ENCODE assay signal across 8 cellular contexts in genomic region chr3:42871-43744, GRCh38.
DNase-seq lines count a peak whose midpoint lies in the region; ATAC-seq, FAIRE-seq and TF ChIP-seq lines count a peak whose summit lies in the region.
"Not testable (repeated sequence)": the region's sequence is repeated elsewhere in the genome, so short reads cannot be mapped to it uniquely, and the experiment has no call there.

No MANE protein-coding gene starts in this region.

- H3K27ac Mint-ChIP-seq in GM23338; astrocyte (ENCODE audit: unreplicated experiment); nephron progenitor cell: not testable (repeated sequence)

- not testable (repeated sequence) for H3K4me1 ChIP-seq in GM23338 (ENCODE audit: insufficient read depth); Loucy (ENCODE audit: insufficient read depth, low read length, poor library complexity, severe bottlenecking); astrocyte (ENCODE audit: insufficient read depth, low read length); gastroesophageal sphincter

- 36 to 45% methylated on average over 9 of the region's 9 CpGs for WGBS in gastroesophageal sphincter (ENCODE audit: low coverage in 1 of 2), 2 donors

- TF ChIP-seq CTCF in GM12872 (IDR thresholded peaks at IDR 0.05; ENCODE audit: insufficient read depth, low read depth, low read length) = 0 out of 3 replicates have a peak, but pooled peaks have one; percentile 27
- TF ChIP-seq CTCF in GM23338 (conservative IDR thresholded peaks at IDR 0.05; ENCODE audit: low read depth in 2 of 2) = peak; percentile 60 to 63
- TF ChIP-seq CTCF in Loucy (conservative IDR thresholded peaks at IDR 0.05; ENCODE audit: low read length) = peak; percentile 51
- TF ChIP-seq CTCF in astrocyte (IDR thresholded peaks at IDR 0.05; ENCODE audit: insufficient read depth, low read depth, low read length) = peak; percentile 29
- TF ChIP-seq CTCF in gastroesophageal sphincter (IDR thresholded peaks at IDR 0.05) = peak in 3 of 4 experiments; percentile 19 to 50 (median 49)
- TF ChIP-seq CTCF in nephron progenitor cell (IDR thresholded peaks at IDR 0.05) = peak; percentile 40

- not testable (repeated sequence) for H4K20me1 ChIP-seq in GM23338 (replicated peaks; ENCODE audit: insufficient read depth); Loucy (ENCODE audit: insufficient read depth, low read length, poor library complexity, severe bottlenecking); astrocyte (ENCODE audit: insufficient read depth, low read length)

- not testable (repeated sequence) for H3K4me1 Mint-ChIP-seq in GM23338; astrocyte (ENCODE audit: low read depth, unreplicated experiment); nephron progenitor cell

- not testable (repeated sequence) for H3K9ac ChIP-seq in Loucy (ENCODE audit: low read depth, low read length, poor library complexity, severe bottlenecking); astrocyte (ENCODE audit: low read length)

- not testable (repeated sequence) for TF ChIP-seq EP300 in gastroesophageal sphincter (IDR thresholded peaks at IDR 0.05)

- H3K27me3 Mint-ChIP-seq in GM23338 (ENCODE audit: insufficient read depth, low read depth, poor library complexity); astrocyte (ENCODE audit: low read depth, unreplicated experiment); nephron progenitor cell (ENCODE audit: low read depth, poor library complexity): not testable (repeated sequence)

- TF ChIP-seq POLR2A in gastroesophageal sphincter (IDR thresholded peaks at IDR 0.05) = not testable (repeated sequence)

- H3K4me3 Mint-ChIP-seq in GM23338; astrocyte (ENCODE audit: unreplicated experiment); nephron progenitor cell: not testable (repeated sequence)

- not testable (repeated sequence) for H3K4me3 ChIP-seq in GM23338; Loucy (ENCODE audit: low read length, poor library complexity, severe bottlenecking); astrocyte (ENCODE audit: insufficient read depth, low read depth, low read length); gastroesophageal sphincter

- H3K9me2 ChIP-seq in GM23338 (ENCODE audit: insufficient read depth); Loucy (replicated peaks; ENCODE audit: low read depth, low read length): not testable (repeated sequence)

- H3K27ac ChIP-seq in GM23338 (ENCODE audit: low read depth); astrocyte (ENCODE audit: low read depth, low read length); gastroesophageal sphincter: not testable (repeated sequence)

- not testable (repeated sequence) for H3K27me3 ChIP-seq in GM23338 (ENCODE audit: insufficient read depth); Loucy (ENCODE audit: insufficient read depth, low read length, poor library complexity, severe bottlenecking); astrocyte (ENCODE audit: insufficient read depth, low read length)
- peaks cover 22% of the 10 kb centered on the region for H3K27me3 ChIP-seq in gastroesophageal sphincter

- FAIRE-seq in A204.1 (lab: Jason Lieb, UNC) = peak; percentile 97
- not testable (repeated sequence) for FAIRE-seq in astrocyte (lab: Jason Lieb, UNC)

- ATAC-seq in GM23338, gastroesophageal sphincter: not testable (repeated sequence)

- DNase-seq in GM23338 (ENCODE audit: low spot score) (peak; percentile 28), NCI-H748 (lab: John Stamatoyannopoulos, UW; ENCODE audit: unreplicated experiment) (peak; percentile 78)
- not testable (repeated sequence) for DNase-seq in astrocyte (ENCODE audit: low read depth); nephron progenitor cell

- peaks cover 92% of the 10 kb centered on the region for H3K9me3 Mint-ChIP-seq in GM23338
- H3K9me3 Mint-ChIP-seq in astrocyte (ENCODE audit: unreplicated experiment); nephron progenitor cell: not testable (repeated sequence)

- not testable (repeated sequence) for H3F3A ChIP-seq in GM23338 (replicated peaks; ENCODE audit: low read depth); Loucy (ENCODE audit: low read depth)

- peaks cover 30% of the 10 kb centered on the region for H3K36me3 Mint-ChIP-seq in GM23338 (ENCODE audit: low read depth)
- not testable (repeated sequence) for H3K36me3 Mint-ChIP-seq in astrocyte (ENCODE audit: low read depth, unreplicated experiment); nephron progenitor cell (ENCODE audit: low read depth)

- H3K9me3 ChIP-seq in Loucy (ENCODE audit: insufficient read depth, low read depth, low read length); astrocyte (ENCODE audit: insufficient read depth, low read depth, low read length); gastroesophageal sphincter: not testable (repeated sequence)

- not testable (repeated sequence) for H3K36me3 ChIP-seq in GM23338 (ENCODE audit: insufficient read depth); Loucy (ENCODE audit: insufficient read depth, low read length); astrocyte (ENCODE audit: insufficient read depth, low read length); gastroesophageal sphincter

- H3K79me2 ChIP-seq in GM23338 (replicated peaks; ENCODE audit: insufficient read depth); Loucy (ENCODE audit: insufficient read depth, low read length); astrocyte (ENCODE audit: insufficient read depth, low read length): not testable (repeated sequence)

- H2AFZ ChIP-seq in GM23338; Loucy (ENCODE audit: low read length); astrocyte (ENCODE audit: low read depth, low read length): not testable (repeated sequence)

- not testable (repeated sequence) for H3K4me2 ChIP-seq in GM23338; Loucy (ENCODE audit: low read depth, low read length, poor library complexity, severe bottlenecking); astrocyte (ENCODE audit: low read length)
